Comparison of ENCODE assay signal across 16 cellular contexts in the genomic region with DNA sequence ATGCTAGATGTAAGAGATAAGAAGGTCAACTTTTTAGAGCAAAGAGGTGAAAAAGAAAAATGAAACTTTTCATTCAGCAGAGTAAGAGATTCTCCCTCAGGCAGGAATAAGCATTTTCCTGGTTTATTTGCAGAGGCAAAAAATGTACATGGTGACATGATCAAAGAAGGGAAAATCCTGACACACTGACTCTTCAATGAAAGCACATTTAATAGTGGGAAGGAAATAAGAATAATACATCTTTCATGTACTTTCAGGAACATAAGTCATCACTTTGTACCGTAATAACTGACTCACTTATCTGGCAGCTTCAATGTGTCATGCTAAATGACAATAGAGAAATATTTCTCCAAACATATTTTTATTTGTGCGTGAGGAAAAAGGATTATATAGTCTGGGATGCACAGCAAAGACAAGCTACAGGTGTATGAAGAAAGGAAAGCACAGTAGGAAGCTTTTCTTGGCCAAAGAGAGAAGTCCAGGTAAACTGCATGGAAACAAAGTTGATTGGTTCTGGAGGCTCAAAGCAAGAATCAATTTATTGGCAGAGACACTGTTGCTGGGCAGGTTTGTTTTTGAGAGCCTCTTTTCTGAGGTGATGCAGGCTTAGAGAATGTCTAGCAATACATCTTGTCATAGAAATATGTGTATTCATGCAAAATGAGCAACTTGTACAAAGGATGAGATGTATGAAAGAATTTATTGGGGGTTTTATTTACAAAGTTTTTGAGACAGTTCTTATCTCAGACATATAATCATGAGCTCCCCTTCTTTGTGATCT.
A peak's percentile ranks its signal among the peaks of the same experiment; 100 is the strongest.
DNase-seq lines count a peak whose midpoint lies in the region; ATAC-seq, FAIRE-seq and TF ChIP-seq lines count a peak whose summit lies in the region.
"Had no signal": no experiment of that assay in that cellular context is flagged by ENCODE, and none has a peak within 500 bp of the region (broad histone marks: within the 10 kb centered on the region; RNA-seq: fewer than 3 reads in every experiment).

No MANE protein-coding gene starts in this region.

- H3K4me1 ChIP-seq in MM.1S (ENCODE audit: low read length) (peaks cover 20% of the 10 kb centered on the region), GM12878 (ENCODE audit: control insufficient read depth, insufficient read depth, low read length) (no peaks in the 10 kb centered on the region)
- H3K4me1 ChIP-seq: gastroesophageal sphincter had no signal

- SMC1A ChIA-PET in GM12878 (lab: Charles Lee; ENCODE audit: uncharacterized antibody, unreplicated experiment), result interaction anchor here (1.7 kb wide), 1 partner anchor 309 kb away, joined by 4 read pairs; no protein-coding TSS in a partner anchor

- RAD21 ChIA-PET in GM12878 (lab: Charles Lee; ENCODE audit: unreplicated experiment), result no interaction called here

- FAIRE-seq in GM12878 (lab: Jason Lieb, UNC) (no peak), frontal cortex (lab: Jason Lieb, UNC) (no peak)
- FAIRE-seq: islet of Langerhans had no signal

- DNase-seq in EH (ENCODE audit: low read depth) (peak; percentile 0), MM.1S (peak; percentile 13), GM12878 (ENCODE audit: low read depth, low spot score) (no peak), kidney tubule cell (ENCODE audit: low spot score) (peak; percentile 39), frontal cortex (ENCODE audit: low spot score in 2 of 2) (no peak), NCI-H2081 (lab: John Stamatoyannopoulos, UW) (no peak)
- DNase-seq: activated T-cell treated with anti-CD3 and anti-CD28 coated beads, Interleukin-2, amount 50 U/mL, for 72 hours; DMS153; effector CD4-positive, alpha-beta T cell; midbrain; NCI-H1694; ovary had no signal

- H3K4me2 ChIP-seq in MM.1S (ENCODE audit: low read depth, low read length) (no peak overlapping the region; the same call in 1 of the 2 replicates), GM12878 (ENCODE audit: control insufficient read depth, insufficient read depth) (no peak overlapping the region)

- no peak overlapping the region for H3K4me3 ChIP-seq in MM.1S (ENCODE audit: low read length)
- H3K4me3 ChIP-seq in GM12878, result no peak overlapping the region
- H3K4me3 ChIP-seq: gastroesophageal sphincter, ovary had no signal

- no peak overlapping the region for H3K27ac ChIP-seq in MM.1S (ENCODE audit: low read length)
- no peak overlapping the region for H3K27ac ChIP-seq in GM12878 (ENCODE audit: control insufficient read depth, insufficient read depth)
- H3K27ac ChIP-seq: gastroesophageal sphincter, ovary had no signal

- no peaks in the 10 kb centered on the region for H3K9me2 ChIP-seq in MM.1S (replicated peaks; ENCODE audit: insufficient read depth, low read length)

- intact Hi-C loops in GM12878 (cut with micrococcal nuclease; ENCODE audit: unreplicated experiment), result no loop called here

- H3K9me3 ChIP-seq in MM.1S (replicated peaks; ENCODE audit: insufficient read depth, low read length) (no peaks in the 10 kb centered on the region), GM12878 (replicated peaks; ENCODE audit: control insufficient read depth, insufficient read depth, low read length) (no peaks in the 10 kb centered on the region)
- H3K9me3 ChIP-seq: gastroesophageal sphincter, ovary had no signal

- no peak for TF ChIP-seq EP300 in GM12878 (IDR thresholded peaks at IDR 0.05; ENCODE audit: borderline replicate concordance in 1 of 2, control insufficient read depth in 1 of 2, low read depth in 2 of 2, low read length in 2 of 2)

- TF ChIP-seq CTCF in MM.1S (IDR thresholded peaks at IDR 0.05; ENCODE audit: low read length) (no peak), GM12878 (IDR thresholded peaks at IDR 0.05 in 2 of 3, conservative IDR thresholded peaks at IDR 0.05 in 1 of 3; ENCODE audit: control insufficient read depth in 2 of 3, extremely low read depth in 1 of 3, insufficient read depth in 1 of 3, low read depth in 3 of 3, low read length in 3 of 3) (no peak)

- H4K20me1 ChIP-seq in MM.1S (ENCODE audit: insufficient read depth, low read length) (no peaks in the 10 kb centered on the region), GM12878 (ENCODE audit: control insufficient read depth, insufficient read depth) (no peaks in the 10 kb centered on the region)

- ATAC-seq in GM12878 (peak; percentile 45; the same call in 2 of the 3 replicates), GM21423 (IDR thresholded peaks at IDR 0.05; ENCODE audit: unreplicated experiment) (no peak), GM18870 (IDR thresholded peaks at IDR 0.05; ENCODE audit: unreplicated experiment) (no peak)
- ATAC-seq: activated T-cell treated with anti-CD3 and anti-CD28 coated beads, Interleukin-2, amount 50 U/mL, for 72 hours; gastroesophageal sphincter had no signal

- no peak for TF ChIP-seq POLR2A in GM12878 (IDR thresholded peaks at IDR 0.05; ENCODE audit: low read depth, low read length)

- H3K9ac ChIP-seq in MM.1S (ENCODE audit: low read length), result no peak overlapping the region
- no peak overlapping the region for H3K9ac ChIP-seq in GM12878 (ENCODE audit: control insufficient read depth, insufficient read depth, low read length)

- no peaks in the 10 kb centered on the region for H3K79me2 ChIP-seq in MM.1S (ENCODE audit: low read length)
- no peaks in the 10 kb centered on the region for H3K79me2 ChIP-seq in GM12878 (ENCODE audit: control insufficient read depth, insufficient read depth, low read length)

- no peak for TF ChIP-seq RAD21 in GM12878 (IDR thresholded peaks at IDR 0.05; ENCODE audit: insufficient read depth, low read depth, low read length)

- H3K36me3 ChIP-seq in MM.1S (replicated peaks; ENCODE audit: insufficient read depth, low read length), result no peaks in the 10 kb centered on the region
- no peaks in the 10 kb centered on the region for H3K36me3 ChIP-seq in GM12878 (ENCODE audit: control insufficient read depth in 2 of 2, insufficient read depth in 2 of 2, low read length in 1 of 2)
- H3K36me3 ChIP-seq: gastroesophageal sphincter, ovary had no signal

- CTCF ChIA-PET in GM12878 (lab: Yijun Ruan, JAX), result no interaction called here

- no peaks in the 10 kb centered on the region for H3K27me3 ChIP-seq in MM.1S (replicated peaks; ENCODE audit: insufficient read depth, low read length)
- no peaks in the 10 kb centered on the region for H3K27me3 ChIP-seq in GM12878 (replicated peaks in 1 of 2; ENCODE audit: control insufficient read depth in 2 of 2, insufficient read depth in 2 of 2, low read length in 1 of 2)
- H3K27me3 ChIP-seq: gastroesophageal sphincter, ovary had no signal

- in situ Hi-C loops in GM12878 (cut with MboI), result no loop called here

- peaks cover 6% of the 10 kb centered on the region for H3F3A ChIP-seq in MM.1S (ENCODE audit: insufficient read depth, low read length)

- no peak overlapping the region for H2AFZ ChIP-seq in MM.1S (ENCODE audit: low read length)
- no peak overlapping the region for H2AFZ ChIP-seq in GM12878 (ENCODE audit: control insufficient read depth, low read depth, low read length)

- 0% methylated on average over 2 of the region's 2 CpGs for WGBS in GM12878 (ENCODE audit: insufficient coverage, insufficient replicate concordance, low lambda C conversion rate, missing lambda C conversion rate)

- no TSS peak for BruUV-seq in GM12878 (replicated peaks; lab: Mats Ljungman, UMichigan)

- POLR2A ChIA-PET in GM12878 (lab: Charles Lee), result no interaction called here

TF ChIP-seq in GM12878, 131 proteins besides CTCF, POLR2A, EP300 and RAD21 (continues in another document):
- TF ChIP-seq HDAC2 (IDR thresholded peaks at IDR 0.05) (no peak), TCF7 (IDR thresholded peaks at IDR 0.05; ENCODE audit: borderline replicate concordance) (no peak), SIX5 (IDR thresholded peaks at IDR 0.05; ENCODE audit: low read depth, low read length, severe bottlenecking) (no peak), NR2C1 (IDR thresholded peaks at IDR 0.05) (no peak)
- TF ChIP-seq, protein P1, sequence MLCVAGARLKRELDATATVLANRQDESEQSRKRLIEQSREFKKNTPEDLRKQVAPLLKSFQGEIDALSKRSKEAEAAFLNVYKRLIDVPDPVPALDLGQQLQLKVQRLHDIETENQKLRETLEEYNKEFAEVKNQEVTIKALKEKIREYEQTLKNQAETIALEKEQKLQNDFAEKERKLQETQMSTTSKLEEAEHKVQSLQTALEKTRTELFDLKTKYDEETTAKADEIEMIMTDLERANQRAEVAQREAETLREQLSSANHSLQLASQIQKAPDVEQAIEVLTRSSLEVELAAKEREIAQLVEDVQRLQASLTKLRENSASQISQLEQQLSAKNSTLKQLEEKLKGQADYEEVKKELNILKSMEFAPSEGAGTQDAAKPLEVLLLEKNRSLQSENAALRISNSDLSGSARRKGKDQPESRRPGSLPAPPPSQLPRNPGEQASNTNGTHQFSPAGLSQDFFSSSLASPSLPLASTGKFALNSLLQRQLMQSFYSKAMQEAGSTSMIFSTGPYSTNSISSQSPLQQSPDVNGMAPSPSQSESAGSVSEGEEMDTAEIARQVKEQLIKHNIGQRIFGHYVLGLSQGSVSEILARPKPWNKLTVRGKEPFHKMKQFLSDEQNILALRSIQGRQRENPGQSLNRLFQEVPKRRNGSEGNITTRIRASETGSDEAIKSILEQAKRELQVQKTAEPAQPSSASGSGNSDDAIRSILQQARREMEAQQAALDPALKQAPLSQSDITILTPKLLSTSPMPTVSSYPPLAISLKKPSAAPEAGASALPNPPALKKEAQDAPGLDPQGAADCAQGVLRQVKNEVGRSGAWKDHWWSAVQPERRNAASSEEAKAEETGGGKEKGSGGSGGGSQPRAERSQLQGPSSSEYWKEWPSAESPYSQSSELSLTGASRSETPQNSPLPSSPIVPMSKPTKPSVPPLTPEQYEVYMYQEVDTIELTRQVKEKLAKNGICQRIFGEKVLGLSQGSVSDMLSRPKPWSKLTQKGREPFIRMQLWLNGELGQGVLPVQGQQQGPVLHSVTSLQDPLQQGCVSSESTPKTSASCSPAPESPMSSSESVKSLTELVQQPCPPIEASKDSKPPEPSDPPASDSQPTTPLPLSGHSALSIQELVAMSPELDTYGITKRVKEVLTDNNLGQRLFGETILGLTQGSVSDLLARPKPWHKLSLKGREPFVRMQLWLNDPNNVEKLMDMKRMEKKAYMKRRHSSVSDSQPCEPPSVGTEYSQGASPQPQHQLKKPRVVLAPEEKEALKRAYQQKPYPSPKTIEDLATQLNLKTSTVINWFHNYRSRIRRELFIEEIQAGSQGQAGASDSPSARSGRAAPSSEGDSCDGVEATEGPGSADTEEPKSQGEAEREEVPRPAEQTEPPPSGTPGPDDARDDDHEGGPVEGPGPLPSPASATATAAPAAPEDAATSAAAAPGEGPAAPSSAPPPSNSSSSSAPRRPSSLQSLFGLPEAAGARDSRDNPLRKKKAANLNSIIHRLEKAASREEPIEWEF (IDR thresholded peaks at IDR 0.05; ENCODE audit: insufficient replicate concordance, low read depth, low read length), result no peak

Comparison
In these comparisons a context has a peak if more than half of its experiments do, and no peak if none do; other contexts are left out.
1. DNase-seq: peak in EH (single experiment), MM.1S (single experiment) and kidney tubule cell (single experiment); none in GM12878 (single experiment), frontal cortex (0 of 2) and NCI-H2081 (0 of 2).